ENCODE assay signal across 1 cellular context in genomic region chr3:184184546-184185234, GRCh38.
TF ChIP-seq lines count a peak whose summit lies in the region.

No MANE protein-coding gene starts in this region.

TF ChIP-seq in GM23338, 12 proteins besides CTCF, POLR2A, EP300 and RAD21 (continued from another document):
- TF ChIP-seq REST (IDR thresholded peaks at IDR 0.05; ENCODE audit: unreplicated experiment) = no peak
- no peak for TF ChIP-seq ETS1 (IDR thresholded peaks at IDR 0.05)
- TF ChIP-seq CREB1 (CRISPR knock-in tag; IDR thresholded peaks at IDR 0.05; ENCODE audit: low read depth) = no peak
- TF ChIP-seq JUNB (IDR thresholded peaks at IDR 0.05; ENCODE audit: unreplicated experiment) = no peak
- no peak for TF ChIP-seq POLR2AphosphoS5 (IDR thresholded peaks at IDR 0.05; ENCODE audit: low read depth)
- no peak for TF ChIP-seq ZNF462 (CRISPR knock-in tag; IDR thresholded peaks at IDR 0.05)
- TF ChIP-seq NANOG (IDR thresholded peaks at IDR 0.05; ENCODE audit: borderline replicate concordance) = no peak
TF ChIP-seq in GM23338: peak in this region for 0.
